ENCODE assay signal across 22 cellular contexts in the genomic region with DNA sequence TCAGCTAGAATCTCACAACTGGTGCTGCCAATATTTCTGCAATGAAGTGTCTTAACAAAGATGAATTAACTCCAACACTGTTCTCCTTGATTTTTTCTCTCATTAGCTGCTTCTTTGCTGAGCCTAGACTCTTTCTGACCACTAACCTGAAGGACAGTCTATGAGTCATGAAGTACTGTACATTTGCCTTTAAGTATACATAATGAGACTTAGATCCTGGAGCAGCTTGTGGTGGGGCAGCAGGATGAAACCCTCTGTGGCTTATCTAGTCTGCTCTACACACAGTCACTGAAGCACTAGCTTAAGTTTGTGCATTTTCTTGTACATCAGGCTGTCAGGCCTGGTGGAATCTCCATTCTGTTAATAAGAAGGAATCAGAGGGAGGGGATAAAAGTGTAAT.
DNase-seq lines count a peak whose midpoint lies in the region; ATAC-seq and TF ChIP-seq lines count a peak whose summit lies in the region.
"Had no signal": no experiment of that assay in that cellular context is flagged by ENCODE, and none has a peak within 500 bp of the region (broad histone marks: within the 10 kb centered on the region; RNA-seq: fewer than 3 reads in every experiment).

No MANE protein-coding gene starts in this region.

- H3K36me3 Mint-ChIP-seq in activated CD8-positive, alpha-beta T cell treated with anti-CD3 and anti-CD28 coated beads for 36 hours (ENCODE audit: low read depth), result no peaks in the 10 kb centered on the region
- H3K36me3 Mint-ChIP-seq: activated naive CD8-positive, alpha-beta T cell treated with anti-CD3 and anti-CD28 coated beads, Interleukin-2, amount 10 ng/mL, durations not matched to agents 7 days and 5 days; CD4-positive, CD25-positive, alpha-beta regulatory T cell; stimulated activated memory B cell treated with anti-CD40 and anti-IgM and Interleukin-4, amounts not matched to agents 10 μg/mL and 1 μg/mL and 100 μg/mL, for 72 hours had no signal

- TF ChIP-seq CTCF in brain microvascular endothelial cell (IDR thresholded peaks at IDR 0.05; ENCODE audit: low read depth, low read length, missing control alignments), result no peak
- no peak for TF ChIP-seq CTCF in activated CD8-positive, alpha-beta T cell treated with anti-CD3 and anti-CD28 coated beads for 36 hours (IDR thresholded peaks at IDR 0.05)

- intact Hi-C loops in activated CD8-positive, alpha-beta T cell treated with anti-CD3 and anti-CD28 coated beads for 36 hours (cut with micrococcal nuclease), result no loop called here
- intact Hi-C loops in sciatic nerve (cut with DNase I), result no loop called here

- H3K9me3 Mint-ChIP-seq in activated CD8-positive, alpha-beta T cell treated with anti-CD3 and anti-CD28 coated beads for 36 hours, result peaks cover 2% of the 10 kb centered on the region
- H3K9me3 Mint-ChIP-seq: activated naive CD8-positive, alpha-beta T cell treated with anti-CD3 and anti-CD28 coated beads, Interleukin-2, amount 10 ng/mL, durations not matched to agents 7 days and 5 days; neural crest cell; stimulated activated memory B cell treated with anti-CD40 and anti-IgM and Interleukin-4, amounts not matched to agents 10 μg/mL and 1 μg/mL and 100 μg/mL, for 72 hours had no signal

- no peaks in the 10 kb centered on the region for H3K36me3 ChIP-seq in brain microvascular endothelial cell (replicated peaks)
- H3K36me3 ChIP-seq: SJCRH30, suprapubic skin, uterus had no signal

- H3K4me3 Mint-ChIP-seq in activated CD8-positive, alpha-beta T cell treated with anti-CD3 and anti-CD28 coated beads for 36 hours, result no peak overlapping the region
- H3K4me3 Mint-ChIP-seq: activated naive CD8-positive, alpha-beta T cell treated with anti-CD3 and anti-CD28 coated beads, Interleukin-2, amount 10 ng/mL, durations not matched to agents 7 days and 5 days; CD4-positive, CD25-positive, alpha-beta regulatory T cell; H9; neural crest cell; stimulated activated memory B cell treated with anti-CD40 and anti-IgM and Interleukin-4, amounts not matched to agents 10 μg/mL and 1 μg/mL and 100 μg/mL, for 72 hours had no signal

- POLR2A ChIA-PET in activated CD8-positive, alpha-beta T cell treated with anti-CD3 and anti-CD28 coated beads for 36 hours (lab: Charles Lee), result no interaction called here

- H3K27me3 ChIP-seq in brain microvascular endothelial cell (replicated peaks), result no peaks in the 10 kb centered on the region
- H3K27me3 ChIP-seq: SJCRH30, suprapubic skin, uterus had no signal

- no peaks in the 10 kb centered on the region for H3K4me1 Mint-ChIP-seq in activated CD8-positive, alpha-beta T cell treated with anti-CD3 and anti-CD28 coated beads for 36 hours (ENCODE audit: low read depth)
- H3K4me1 Mint-ChIP-seq: activated naive CD8-positive, alpha-beta T cell treated with anti-CD3 and anti-CD28 coated beads, Interleukin-2, amount 10 ng/mL, durations not matched to agents 7 days and 5 days; CD4-positive, CD25-positive, alpha-beta regulatory T cell; H9; neural crest cell; stimulated activated memory B cell treated with anti-CD40 and anti-IgM and Interleukin-4, amounts not matched to agents 10 μg/mL and 1 μg/mL and 100 μg/mL, for 72 hours had no signal

- no peak overlapping the region for H3K27ac Mint-ChIP-seq in activated CD8-positive, alpha-beta T cell treated with anti-CD3 and anti-CD28 coated beads for 36 hours
- H3K27ac Mint-ChIP-seq: activated naive CD8-positive, alpha-beta T cell treated with anti-CD3 and anti-CD28 coated beads, Interleukin-2, amount 10 ng/mL, durations not matched to agents 7 days and 5 days; CD4-positive, CD25-positive, alpha-beta regulatory T cell; H9; progenitor cell of endocrine pancreas; stimulated activated memory B cell treated with anti-CD40 and anti-IgM and Interleukin-4, amounts not matched to agents 10 μg/mL and 1 μg/mL and 100 μg/mL, for 72 hours had no signal

- CTCF ChIA-PET in activated CD8-positive, alpha-beta T cell treated with anti-CD3 and anti-CD28 coated beads for 36 hours (lab: Charles Lee), result no interaction called here

- DNase-seq in Daoy (ENCODE audit: low read depth), result peak; percentile 6
- peak; percentile 66 for DNase-seq in OCI-M1 (lab: John Stamatoyannopoulos, UW)
- DNase-seq in brain microvascular endothelial cell, result peak; percentile 75
- DNase-seq in kidney tubule cell (ENCODE audit: low spot score), result peak; percentile 42
- DNase-seq in activated CD8-positive, alpha-beta T cell treated with anti-CD3 and anti-CD28 coated beads for 36 hours, result no peak
- DNase-seq in 8988T, result no peak
- DNase-seq in sciatic nerve (ENCODE audit: low spot score), result no peak
- DNase-seq: activated CD4-positive, alpha-beta T cell treated with anti-CD3 and anti-CD28 coated beads, Interleukin-2, amount 50 U/mL, for 48 hours; activated effector memory CD4-positive, alpha-beta T cell treated with Interleukin-2 at 50 U/mL for 16 hours; activated naive CD8-positive, alpha-beta T cell treated with anti-CD3 and anti-CD28 coated beads, Interleukin-2, amount 10 ng/mL, durations not matched to agents 7 days and 5 days; CD4-positive, CD25-positive, alpha-beta regulatory T cell; H9; KG1; NCI-H187; uterus had no signal

- no peak for ATAC-seq in activated CD8-positive, alpha-beta T cell treated with anti-CD3 and anti-CD28 coated beads for 36 hours
- no peak for ATAC-seq in sciatic nerve
- ATAC-seq in GM19351 (IDR thresholded peaks at IDR 0.05; ENCODE audit: unreplicated experiment), result no peak
- ATAC-seq: stimulated activated memory B cell treated with anti-CD40 and anti-IgM and Interleukin-4, amounts not matched to agents 10 μg/mL and 1 μg/mL and 100 μg/mL, for 72 hours had no signal

- H3K4me3 ChIP-seq in brain microvascular endothelial cell (ENCODE audit: low read depth, low read length), result no peak overlapping the region
- H3K4me3 ChIP-seq: SJCRH30, smooth muscle cell, suprapubic skin, uterus had no signal

- no peak overlapping the region for H3K27ac ChIP-seq in brain microvascular endothelial cell
- H3K27ac ChIP-seq: SJCRH30, suprapubic skin, uterus had no signal

- no peaks in the 10 kb centered on the region for H3K27me3 Mint-ChIP-seq in activated CD8-positive, alpha-beta T cell treated with anti-CD3 and anti-CD28 coated beads for 36 hours
- H3K27me3 Mint-ChIP-seq: activated naive CD8-positive, alpha-beta T cell treated with anti-CD3 and anti-CD28 coated beads, Interleukin-2, amount 10 ng/mL, durations not matched to agents 7 days and 5 days; CD4-positive, CD25-positive, alpha-beta regulatory T cell; progenitor cell of endocrine pancreas; stimulated activated memory B cell treated with anti-CD40 and anti-IgM and Interleukin-4, amounts not matched to agents 10 μg/mL and 1 μg/mL and 100 μg/mL, for 72 hours had no signal

- in situ Hi-C loops in brain microvascular endothelial cell (cut with HindIII; ENCODE audit: low pct_ligation_motif_present, low sequenced_read_pairs), result no loop called here

Comparison
In these comparisons a context has a peak if more than half of its experiments do, and no peak if none do; other contexts are left out.
1. DNase-seq: peak in Daoy (single experiment), OCI-M1 (single experiment), brain microvascular endothelial cell (single experiment) and kidney tubule cell (single experiment); none in activated CD8-positive, alpha-beta T cell treated with anti-CD3 and anti-CD28 coated beads for 36 hours (single experiment), 8988T (single experiment) and sciatic nerve (single experiment).